ENCODE assay signal across 10 cellular contexts in genomic region chr6:11144393-11144829, GRCh38. TPM values are rescaled to one million over a fixed set of nuclear protein-coding genes. Genes with fewer than 3 reads are reported as not detected.
A peak's percentile ranks its signal among the peaks of the same experiment; 100 is the strongest.
DNase-seq lines count a peak whose midpoint lies in the region; ATAC-seq and TF ChIP-seq lines count a peak whose summit lies in the region.
"Had no signal": no experiment of that assay in that cellular context is flagged by ENCODE, and none has a peak within 500 bp of the region (broad histone marks: within the 10 kb centered on the region; RNA-seq: fewer than 3 reads in every experiment).

No MANE protein-coding gene starts in this region.

- TF ChIP-seq CTCF in choroid plexus epithelial cell (conservative IDR thresholded peaks at IDR 0.05; ENCODE audit: low read depth, low read length) = peak; percentile 99
- peak; percentile 85 to 92 for TF ChIP-seq CTCF in left lung (IDR thresholded peaks at IDR 0.05)

- intact Hi-C loops in activated CD4-positive, alpha-beta T cell treated with anti-CD3 and anti-CD28 coated beads for 36 hours (cut with DNase I, micrococcal nuclease) = loop anchor here (1.0 to 5.0 kb wide), 5 partner anchors 28 to 431 kb away; partner anchors contain the start of gene SMIM13 (in 1 of the 2)
- intact Hi-C loops in left lung (cut with DNase I) = loop anchor here in 1 of 2 donors (2.0 to 10.0 kb wide), 2 partner anchors 352 to 430 kb away; no protein-coding TSS in a partner anchor

- no peaks in the 10 kb centered on the region for H3K9me3 ChIP-seq in left lung
- H3K9me3 ChIP-seq: BLaER1 treated with 17β-estradiol and CSF1 and Interleukin-3, amounts not matched to agents 10 nM and 100 nM had no signal

- no peaks in the 10 kb centered on the region for H3K27me3 Mint-ChIP-seq in activated CD4-positive, alpha-beta T cell treated with anti-CD3 and anti-CD28 coated beads for 36 hours

- ATAC-seq in HG02798 (IDR thresholded peaks at IDR 0.05; ENCODE audit: poor library complexity, unreplicated experiment) (peak; percentile 86), left lung (peak; percentile 96)
- peak; percentile 94 for ATAC-seq in activated CD4-positive, alpha-beta T cell treated with anti-CD3 and anti-CD28 coated beads for 36 hours

- POLR2A ChIA-PET in activated CD4-positive, alpha-beta T cell treated with anti-CD3 and anti-CD28 coated beads for 36 hours (lab: Charles Lee) = no interaction called here

- no peak overlapping the region for H3K4me3 ChIP-seq in choroid plexus epithelial cell (ENCODE audit: low read depth, low read length)
- no peak overlapping the region for H3K4me3 ChIP-seq in left lung
- H3K4me3 ChIP-seq: BLaER1 treated with 17β-estradiol and CSF1 and Interleukin-3, amounts not matched to agents 10 nM and 100 nM; skin epidermis had no signal

- no peak overlapping the region for H3K27ac ChIP-seq in left lung

- DNase-seq in NCI-H1417 (lab: John Stamatoyannopoulos, UW) (peak; percentile 57 to 83 (median 65)), NCI-H1417 treated with DMSO at 0.1 percent for 48 hours (lab: John Stamatoyannopoulos, UW) (no peak), NCI-H2196 (lab: John Stamatoyannopoulos, UW; ENCODE audit: unreplicated experiment) (peak; percentile 73), choroid plexus epithelial cell (ENCODE audit: low read depth) (peak; percentile 85), left lung (peak; percentile 82 to 85)
- peak; percentile 89 for DNase-seq in activated CD4-positive, alpha-beta T cell treated with anti-CD3 and anti-CD28 coated beads for 36 hours
- DNase-seq in stimulated activated CD4-positive, alpha-beta T cell treated with anti-CD3 and anti-CD28 coated beads, Interleukin-4, amount 100 ng/mL, for 48 hours (ENCODE audit: low read depth in 2 of 2) = peak; percentile 62 to 69

- no peaks in the 10 kb centered on the region for H3K36me3 ChIP-seq in left lung
- H3K36me3 ChIP-seq: BLaER1 treated with 17β-estradiol and CSF1 and Interleukin-3, amounts not matched to agents 10 nM and 100 nM had no signal

- no peaks in the 10 kb centered on the region for H3K9me3 Mint-ChIP-seq in activated CD4-positive, alpha-beta T cell treated with anti-CD3 and anti-CD28 coated beads for 36 hours (ENCODE audit: low read depth)

- H3K36me3 Mint-ChIP-seq in activated CD4-positive, alpha-beta T cell treated with anti-CD3 and anti-CD28 coated beads for 36 hours (ENCODE audit: low read depth) = no peaks in the 10 kb centered on the region

- H3K27me3 ChIP-seq in left lung = no peaks in the 10 kb centered on the region
- H3K27me3 ChIP-seq: BLaER1 treated with 17β-estradiol and CSF1 and Interleukin-3, amounts not matched to agents 10 nM and 100 nM had no signal

- H3K27ac Mint-ChIP-seq in activated CD4-positive, alpha-beta T cell treated with anti-CD3 and anti-CD28 coated beads for 36 hours = no peak overlapping the region

- H3K4me1 Mint-ChIP-seq in activated CD4-positive, alpha-beta T cell treated with anti-CD3 and anti-CD28 coated beads for 36 hours = peaks cover 7% of the 10 kb centered on the region

- peaks cover 8 to 21% of the 10 kb centered on the region in 2 donors for H3K4me1 ChIP-seq in left lung

- CTCF ChIA-PET in activated CD4-positive, alpha-beta T cell treated with anti-CD3 and anti-CD28 coated beads for 36 hours (lab: Charles Lee) = interaction anchor here (0.5 to 3.6 kb wide), 13 partner anchors 9 to 433 kb away, joined by 3 to 59 read pairs (median 4); partner anchors contain the start of gene NEDD9

- no peak overlapping the region for H3K4me3 Mint-ChIP-seq in activated CD4-positive, alpha-beta T cell treated with anti-CD3 and anti-CD28 coated beads for 36 hours

RNA-seq across cellular contexts. Expression of gene ERVFRD-1, which starts 32.9 kb away (rescaled TPM):
- total RNA-seq in activated CD4-positive, alpha-beta T cell treated with anti-CD3 and anti-CD28 coated beads for 36 hours = not detected
- under 1 TPM in 1 of 2 donors, not detected in 1; 0.09 TPM for total RNA-seq in left lung

RNA-seq across cellular contexts. Expression of gene SMIM13, which starts 50.8 kb away (rescaled TPM):
- 1 to 10 TPM; 6.3 to 7.9 TPM for total RNA-seq in activated CD4-positive, alpha-beta T cell treated with anti-CD3 and anti-CD28 coated beads for 36 hours
- total RNA-seq in left lung = 10 to 100 TPM in 1 of 2 donors, 1 to 10 TPM in 1; 9.6 to 12.9 TPM
